8 cellular contexts compared by ENCODE assay signal in genomic region chr12:118061876-118062791, GRCh38. TPM values are rescaled to one million over a fixed set of nuclear protein-coding genes. Genes with fewer than 3 reads are reported as not detected.
DNase-seq lines count a peak whose midpoint lies in the region; ATAC-seq and TF ChIP-seq lines count a peak whose summit lies in the region.

No MANE protein-coding gene starts in this region.

- peak; percentile 23 for DNase-seq in GM19240 (ENCODE audit: insufficient read length, low spot score)
- DNase-seq in Peyer's patch, result peak; percentile 26 to 64 (median 56)
- peak; percentile 79 for DNase-seq in cerebellar cortex (ENCODE audit: low spot score)
- peak; percentile 88 for DNase-seq in islet precursor cell

- H3K27me3 ChIP-seq in Peyer's patch, result no peaks in the 10 kb centered on the region

- peak overlapping the region; percentile 56 to 88 (median 72) for H3K4me3 ChIP-seq in Peyer's patch
- peak overlapping the region; percentile 67 to 97 (median 71) for H3K4me3 ChIP-seq in skin epidermis

- TF ChIP-seq POLR2A in Peyer's patch (IDR thresholded peaks at IDR 0.05), result no peak

- ATAC-seq in GM19397 (IDR thresholded peaks at IDR 0.05; ENCODE audit: unreplicated experiment), result no peak
- no peak for ATAC-seq in GM21723 (IDR thresholded peaks at IDR 0.05; ENCODE audit: unreplicated experiment)

- peaks cover 0 to 46% (median 5%) of the 10 kb centered on the region in 4 donors for H3K4me1 ChIP-seq in Peyer's patch

- no peaks in the 10 kb centered on the region for H3K36me3 ChIP-seq in Peyer's patch

- TF ChIP-seq CTCF in C4-2B (conservative IDR thresholded peaks at IDR 0.05) (no peak), Peyer's patch (IDR thresholded peaks at IDR 0.05) (no peak)

- H3K27ac ChIP-seq in C4-2B, result peak overlapping the region; percentile 96
- H3K27ac ChIP-seq in Peyer's patch, result peak overlapping the region; percentile 89 to 99 (median 94)
- H3K27ac ChIP-seq in skin epidermis, result peak overlapping the region; percentile 87 to 99 (median 95)

- H3K9me3 ChIP-seq in Peyer's patch, result no peaks in the 10 kb centered on the region

RNA-seq across cellular contexts. Expression of gene WSB2, which starts 1.2 kb away (rescaled TPM):
- total RNA-seq in Peyer's patch, result 100 to 1,000 TPM in 3 of 4 donors, 10 to 100 TPM in 1; 76.7 to 146 (median 110) TPM

RNA-seq across cellular contexts. Expression of gene VSIG10, which starts 41.7 kb away (rescaled TPM):
- total RNA-seq in Peyer's patch, result 100 to 1,000 TPM in 3 of 4 donors, 10 to 100 TPM in 1; 72.6 to 342 (median 208) TPM

RNA-seq across cellular contexts. Expression of gene RFC5, which starts 45.6 kb away (rescaled TPM):
- total RNA-seq in Peyer's patch, result 10 to 100 TPM in 2 of 4 donors, 1 to 10 TPM in 2; 8.3 to 18.2 (median 10.6) TPM

Comparison
In these comparisons a context has a peak if more than half of its experiments do, and no peak if none do; other contexts are left out.
1. DNase-seq: peak in every context shown above with its lines; median percentile 88 in islet precursor cell; 79 in cerebellar cortex; 56 in Peyer's patch; 23 in GM19240.